ENCODE assay signal across 29 cellular contexts in the genomic region with DNA sequence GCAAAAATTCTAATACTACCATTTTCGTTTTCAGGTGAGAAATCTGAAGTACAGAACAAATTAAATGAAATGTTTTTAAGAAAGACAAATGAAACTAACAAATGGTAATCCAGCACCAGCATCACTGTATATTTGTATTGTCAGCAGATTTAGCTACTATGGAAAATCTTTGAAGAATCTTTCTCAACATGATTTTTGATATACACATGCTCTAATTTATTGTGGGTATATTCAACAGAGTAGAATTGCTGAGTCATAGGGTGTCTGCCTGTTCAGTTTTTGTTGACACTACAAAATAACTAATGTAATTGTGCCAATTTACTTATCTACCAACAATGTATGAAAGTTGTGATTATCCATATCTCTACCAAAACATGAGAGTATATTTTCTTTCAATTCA.
"Had no signal": no experiment of that assay in that cellular context is flagged by ENCODE, and none has a peak within 500 bp of the region (broad histone marks: within the 10 kb centered on the region; RNA-seq: fewer than 3 reads in every experiment).

No MANE protein-coding gene starts in this region.

- H3K27me3 ChIP-seq: brain microvascular endothelial cell, left lung, pancreas, right atrium auricular region, spleen, suprapubic skin, tibial artery, upper lobe of right lung had no signal

- H3K27ac ChIP-seq: brain microvascular endothelial cell, epithelial cell of prostate, left lung, lower lobe of right lung, pancreas, prostate gland, right atrium auricular region, spleen, suprapubic skin, tibial artery, upper lobe of right lung, VCaP had no signal

- DNase-seq: activated CD4-positive, alpha-beta memory T cell treated with anti-CD3 and anti-CD28 coated beads for 36 hours; activated CD4-positive, alpha-beta T cell treated with anti-CD3 and anti-CD28 coated beads, Interleukin-2, amount 10 ng/mL, durations not matched to agents 24 days and 14 days; activated CD8-positive, alpha-beta memory T cell treated with anti-CD3 and anti-CD28 coated beads, Interleukin-2, amount 50 U/mL, for 48 hours; activated gamma-delta T cell treated with Interleukin-2 at 50 U/mL for 16 hours; activated naive CD4-positive, alpha-beta T cell treated with anti-CD3 and anti-CD28 coated beads, Interleukin-2, amount 50 U/mL, for 16 hours; activated T-cell treated with anti-CD3 and anti-CD28 coated beads, Interleukin-2, amount 50 U/mL, for 24 hours; amniotic stem cell; brain microvascular endothelial cell; central memory CD4-positive, alpha-beta T cell; dermis blood vessel endothelial cell; effector CD4-positive, alpha-beta T cell; left lung; lower lobe of right lung; mesenchymal stem cell; naive thymus-derived CD8-positive, alpha-beta T cell; nucleus accumbens; pancreas; spleen; stimulated activated naive CD4-positive, alpha-beta T cell; T-helper 9 cell; tibial artery; upper lobe of right lung had no signal

- H3K4me1 ChIP-seq: left lung, lower lobe of right lung, pancreas, prostate gland, right atrium auricular region, spleen, suprapubic skin, tibial artery, upper lobe of right lung had no signal

- H3K4me3 ChIP-seq: left lung, lower lobe of right lung, pancreas, prostate gland, right atrium auricular region, spleen, suprapubic skin, tibial artery, upper lobe of right lung had no signal

- H3K27me3 Mint-ChIP-seq: activated CD4-positive, alpha-beta memory T cell treated with anti-CD3 and anti-CD28 coated beads for 36 hours; activated CD4-positive, alpha-beta T cell treated with anti-CD3 and anti-CD28 coated beads, Interleukin-2, amount 10 ng/mL, durations not matched to agents 24 days and 14 days; activated T-cell treated with anti-CD3 and anti-CD28 coated beads, Interleukin-2, amount 50 U/mL, for 24 hours; activated T-helper 17 cell treated with anti-CD3 and anti-CD28 coated beads, Interleukin-2, amount 50 U/mL, for 72 hours; naive thymus-derived CD8-positive, alpha-beta T cell had no signal

- H3K4me3 Mint-ChIP-seq: activated CD4-positive, alpha-beta memory T cell treated with anti-CD3 and anti-CD28 coated beads for 36 hours; activated CD4-positive, alpha-beta T cell treated with anti-CD3 and anti-CD28 coated beads, Interleukin-2, amount 10 ng/mL, durations not matched to agents 24 days and 14 days; activated T-cell treated with anti-CD3 and anti-CD28 coated beads, Interleukin-2, amount 50 U/mL, for 24 hours; activated T-helper 17 cell treated with anti-CD3 and anti-CD28 coated beads, Interleukin-2, amount 50 U/mL, for 72 hours; naive thymus-derived CD8-positive, alpha-beta T cell; neural crest cell had no signal

- H3K4me1 Mint-ChIP-seq: activated CD4-positive, alpha-beta T cell treated with anti-CD3 and anti-CD28 coated beads, Interleukin-2, amount 10 ng/mL, durations not matched to agents 24 days and 14 days; activated T-helper 17 cell treated with anti-CD3 and anti-CD28 coated beads, Interleukin-2, amount 50 U/mL, for 72 hours; naive thymus-derived CD8-positive, alpha-beta T cell; neural crest cell had no signal

- H3K9me3 Mint-ChIP-seq: activated CD4-positive, alpha-beta T cell treated with anti-CD3 and anti-CD28 coated beads, Interleukin-2, amount 10 ng/mL, durations not matched to agents 24 days and 14 days; neural crest cell had no signal

- H3K9me3 ChIP-seq: lower lobe of right lung, pancreas, prostate gland, suprapubic skin, tibial artery, upper lobe of right lung had no signal

- ATAC-seq: activated T-helper 17 cell treated with anti-CD3 and anti-CD28 coated beads, Interleukin-2, amount 50 U/mL, for 72 hours; left lung; lower lobe of right lung; naive thymus-derived CD8-positive, alpha-beta T cell; pancreas; upper lobe of right lung had no signal

- H3K36me3 Mint-ChIP-seq: activated CD4-positive, alpha-beta memory T cell treated with anti-CD3 and anti-CD28 coated beads for 36 hours; naive thymus-derived CD8-positive, alpha-beta T cell had no signal

- H3K36me3 ChIP-seq: brain microvascular endothelial cell, left lung, lower lobe of right lung, pancreas, prostate gland, right atrium auricular region, spleen, suprapubic skin, tibial artery, upper lobe of right lung had no signal

- H3K27ac Mint-ChIP-seq: activated CD4-positive, alpha-beta memory T cell treated with anti-CD3 and anti-CD28 coated beads for 36 hours; activated CD4-positive, alpha-beta T cell treated with anti-CD3 and anti-CD28 coated beads, Interleukin-2, amount 10 ng/mL, durations not matched to agents 24 days and 14 days; activated T-cell treated with anti-CD3 and anti-CD28 coated beads, Interleukin-2, amount 50 U/mL, for 24 hours; activated T-helper 17 cell treated with anti-CD3 and anti-CD28 coated beads, Interleukin-2, amount 50 U/mL, for 72 hours; naive thymus-derived CD8-positive, alpha-beta T cell had no signal
